ENCODE assay signal across 21 cellular contexts in genomic region chr3:49100046-49100615, GRCh38. TPM values are rescaled to one million over a fixed set of nuclear protein-coding genes. Genes with fewer than 3 reads are reported as not detected.
"Had no signal": no experiment of that assay in that cellular context is flagged by ENCODE, and none has a peak within 500 bp of the region (broad histone marks: within the 10 kb centered on the region; RNA-seq: fewer than 3 reads in every experiment).

No MANE protein-coding gene starts in this region.

- H3K4me3 ChIP-seq: colonic mucosa, smooth muscle cell had no signal

- H3K4me3 Mint-ChIP-seq: activated B cell treated with CpG ODN at 0.5 μM for 24 hours; activated CD4-positive, alpha-beta memory T cell treated with anti-CD3 and anti-CD28 coated beads for 36 hours; activated naive CD4-positive, alpha-beta T cell treated with anti-CD3 and anti-CD28 coated beads for 36 hours; activated naive CD8-positive, alpha-beta T cell treated with anti-CD3 and anti-CD28 coated beads, Interleukin-2, amount 50 U/mL, for 24 hours; activated T-cell treated with anti-CD3 and anti-CD28 coated beads, Interleukin-2, amount 50 U/mL, for 24 hours; naive thymus-derived CD4-positive, alpha-beta T cell had no signal

- H3K9me3 Mint-ChIP-seq: activated B cell treated with CpG ODN at 0.5 μM for 24 hours; activated CD4-positive, alpha-beta memory T cell treated with anti-CD3 and anti-CD28 coated beads for 36 hours; activated naive CD4-positive, alpha-beta T cell treated with anti-CD3 and anti-CD28 coated beads for 36 hours; activated naive CD8-positive, alpha-beta T cell treated with anti-CD3 and anti-CD28 coated beads, Interleukin-2, amount 50 U/mL, for 24 hours; activated T-cell treated with anti-CD3 and anti-CD28 coated beads, Interleukin-2, amount 50 U/mL, for 24 hours; activated T-helper 2 cell treated with anti-CD3 and anti-CD28 coated beads, Interferon-gamma antibody, Interleukin-2, Interleukin-4, amounts not matched to agents 10 μg/mL and 5 μg/mL and 100 μg/mL, durations not matched to agents 14 hours and 24 hours and 36 hours; brain; naive thymus-derived CD4-positive, alpha-beta T cell had no signal

- H3K27ac Mint-ChIP-seq: activated B cell treated with CpG ODN at 0.5 μM for 24 hours; activated CD4-positive, alpha-beta memory T cell treated with anti-CD3 and anti-CD28 coated beads for 36 hours; activated naive CD4-positive, alpha-beta T cell treated with anti-CD3 and anti-CD28 coated beads for 36 hours; activated naive CD8-positive, alpha-beta T cell treated with anti-CD3 and anti-CD28 coated beads, Interleukin-2, amount 50 U/mL, for 24 hours; activated T-helper 2 cell treated with anti-CD3 and anti-CD28 coated beads, Interferon-gamma antibody, Interleukin-2, Interleukin-4, amounts not matched to agents 10 μg/mL and 5 μg/mL and 100 μg/mL, durations not matched to agents 14 hours and 24 hours and 36 hours; brain had no signal

- H3K9me3 ChIP-seq: colonic mucosa had no signal

- H3K27me3 Mint-ChIP-seq: activated B cell treated with CpG ODN at 0.5 μM for 24 hours; activated CD4-positive, alpha-beta memory T cell treated with anti-CD3 and anti-CD28 coated beads for 36 hours; activated naive CD8-positive, alpha-beta T cell treated with anti-CD3 and anti-CD28 coated beads, Interleukin-2, amount 50 U/mL, for 24 hours; activated T-cell treated with anti-CD3 and anti-CD28 coated beads, Interleukin-2, amount 50 U/mL, for 24 hours; naive thymus-derived CD4-positive, alpha-beta T cell had no signal

- H3K27ac ChIP-seq: colonic mucosa, parathyroid adenoma had no signal

- ATAC-seq: activated naive CD8-positive, alpha-beta T cell treated with anti-CD3 and anti-CD28 coated beads, Interleukin-2, amount 50 U/mL, for 24 hours; naive thymus-derived CD4-positive, alpha-beta T cell; sciatic nerve had no signal

- DNase-seq: activated B cell treated with CpG ODN at 0.5 μM for 24 hours; activated CD4-positive, alpha-beta memory T cell treated with anti-CD3 and anti-CD28 coated beads for 36 hours; activated CD4-positive, alpha-beta T cell treated with anti-CD3 and anti-CD28 coated beads for 4 hours; activated naive CD4-positive, alpha-beta T cell treated with anti-CD3 and anti-CD28 coated beads for 36 hours; activated naive CD8-positive, alpha-beta T cell treated with anti-CD3 and anti-CD28 coated beads, Interleukin-2, amount 50 U/mL, for 24 hours; activated T-cell treated with anti-CD3 and anti-CD28 coated beads, Interleukin-2, amount 50 U/mL, for 24 hours; anterior cingulate cortex; central memory CD4-positive, alpha-beta T cell; colonic mucosa; erythroblast; mesendoderm; naive thymus-derived CD4-positive, alpha-beta T cell; stimulated activated CD4-positive, alpha-beta T cell treated with anti-CD3 and anti-CD28 coated beads, Interleukin-4, amount 100 ng/mL, for 4 hours; stimulated activated naive CD4-positive, alpha-beta T cell; T-helper 1 cell; T-helper 9 cell had no signal

- H3K27me3 ChIP-seq: colonic mucosa had no signal

RNA-seq across cellular contexts. Expression of gene LAMB2, which starts 32.7 kb away (rescaled TPM):
- total RNA-seq: activated B cell treated with CpG ODN at 0.5 μM for 24 hours; activated CD4-positive, alpha-beta memory T cell treated with anti-CD3 and anti-CD28 coated beads for 36 hours; activated naive CD4-positive, alpha-beta T cell treated with anti-CD3 and anti-CD28 coated beads for 36 hours had no signal
